Comparison of ENCODE assay signal across 11 cellular contexts in the genomic region with DNA sequence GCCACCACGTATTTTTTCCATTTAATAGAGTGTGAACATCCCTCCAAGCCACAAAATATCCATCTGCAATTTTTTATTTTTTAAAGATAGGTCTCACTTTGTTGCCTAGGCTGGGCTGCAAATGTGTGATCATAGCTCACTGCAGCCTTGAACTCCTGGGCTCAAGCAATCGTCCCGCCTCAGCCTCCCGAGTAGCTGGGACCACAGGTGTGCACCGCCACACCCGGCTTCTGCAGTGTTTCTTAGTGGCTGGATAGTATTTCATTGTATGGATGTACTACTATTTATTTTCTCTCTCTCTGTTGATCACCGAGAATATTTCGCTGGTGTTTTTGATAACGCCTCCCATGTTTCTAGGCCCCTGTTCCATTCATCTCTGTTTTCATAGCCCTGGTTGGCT. TPM values are rescaled to one million over a fixed set of nuclear protein-coding genes. Genes with fewer than 3 reads are reported as not detected.
DNase-seq lines count a peak whose midpoint lies in the region; ATAC-seq and TF ChIP-seq lines count a peak whose summit lies in the region.
"Had no signal": no experiment of that assay in that cellular context is flagged by ENCODE, and none has a peak within 500 bp of the region (broad histone marks: within the 10 kb centered on the region; RNA-seq: fewer than 3 reads in every experiment).

No MANE protein-coding gene starts in this region.

- no peak for TF ChIP-seq EP300 in stomach (IDR thresholded peaks at IDR 0.05)

- H3K27me3 Mint-ChIP-seq in GM23338 (ENCODE audit: insufficient read depth, low read depth, poor library complexity): no peaks in the 10 kb centered on the region
- H3K27me3 Mint-ChIP-seq in activated naive CD8-positive, alpha-beta T cell treated with anti-CD3 and anti-CD28 coated beads, Interleukin-2, amount 10 ng/mL, durations not matched to agents 7 days and 5 days: no peaks in the 10 kb centered on the region

- H3F3A ChIP-seq in GM23338 (replicated peaks; ENCODE audit: low read depth): peaks cover 3% of the 10 kb centered on the region; the same call in 1 of the 2 replicates

- no peaks in the 10 kb centered on the region for H3K9me2 ChIP-seq in GM23338 (ENCODE audit: insufficient read depth)

- ATAC-seq in GM23338 (no peak), lower lobe of right lung (no peak), GM21367 (IDR thresholded peaks at IDR 0.05; ENCODE audit: unreplicated experiment) (no peak)
- ATAC-seq in activated naive CD8-positive, alpha-beta T cell treated with anti-CD3 and anti-CD28 coated beads, Interleukin-2, amount 10 ng/mL, durations not matched to agents 7 days and 5 days (ENCODE audit: low read depth): no peak
- ATAC-seq: SK-N-SH treated with all-trans-retinoic acid at 6 μM for 48 hours had no signal

- H3K4me3 Mint-ChIP-seq in GM23338: no peak overlapping the region
- H3K4me3 Mint-ChIP-seq in activated naive CD8-positive, alpha-beta T cell treated with anti-CD3 and anti-CD28 coated beads, Interleukin-2, amount 10 ng/mL, durations not matched to agents 7 days and 5 days: no peak overlapping the region

- peak overlapping the region; percentile 81 for H3K27ac Mint-ChIP-seq in GM23338
- peak overlapping the region; percentile 5 for H3K27ac Mint-ChIP-seq in activated naive CD8-positive, alpha-beta T cell treated with anti-CD3 and anti-CD28 coated beads, Interleukin-2, amount 10 ng/mL, durations not matched to agents 7 days and 5 days

- no peak for DNase-seq in GM23338 (ENCODE audit: low spot score)
- no peak for DNase-seq in activated naive CD8-positive, alpha-beta T cell treated with anti-CD3 and anti-CD28 coated beads, Interleukin-2, amount 10 ng/mL, durations not matched to agents 7 days and 5 days
- DNase-seq in lower lobe of right lung: no peak
- DNase-seq in stomach: no peak
- DNase-seq in cerebellar cortex (ENCODE audit: low spot score): no peak
- no peak for DNase-seq in NCI-H2107 treated with DMSO at 0.1 percent for 48 hours (lab: John Stamatoyannopoulos, UW; ENCODE audit: unreplicated experiment)
- DNase-seq: amniotic stem cell, NCI-H1048 had no signal

- no peaks in the 10 kb centered on the region for H3K9me3 Mint-ChIP-seq in GM23338
- H3K9me3 Mint-ChIP-seq in activated naive CD8-positive, alpha-beta T cell treated with anti-CD3 and anti-CD28 coated beads, Interleukin-2, amount 10 ng/mL, durations not matched to agents 7 days and 5 days: no peaks in the 10 kb centered on the region

- peaks cover 56% of the 10 kb centered on the region for H3K79me2 ChIP-seq in GM23338 (replicated peaks; ENCODE audit: insufficient read depth)

- H3K27me3 ChIP-seq in GM23338 (ENCODE audit: insufficient read depth) (no peaks in the 10 kb centered on the region), lower lobe of right lung (ENCODE audit: low read depth) (no peaks in the 10 kb centered on the region), stomach (no peaks in the 10 kb centered on the region)
- H3K27me3 ChIP-seq: neutrophil had no signal

- peaks cover 12% of the 10 kb centered on the region for H4K20me1 ChIP-seq in GM23338 (replicated peaks; ENCODE audit: insufficient read depth)

- POLR2A ChIA-PET in activated naive CD8-positive, alpha-beta T cell treated with anti-CD3 and anti-CD28 coated beads, Interleukin-2, amount 10 ng/mL, durations not matched to agents 7 days and 5 days (lab: Charles Lee): interaction anchor here (0.6 to 7.1 kb wide), 4 partner anchors 9 to 161 kb away, joined by 5 to 67 read pairs (median 24); partner anchors contain the start of gene MLXIP

- 50 to 74% (median 67%) methylated on average over 8 to 9 of the region's 9 CpGs for WGBS in stomach, 5 donors

- H3K27ac ChIP-seq in GM23338 (ENCODE audit: low read depth) (0 out of 2 replicates have a peak overlapping the region, but pooled peaks have one; percentile 55), lower lobe of right lung (peak overlapping the region; percentile 79), stomach (peak overlapping the region; percentile 80 to 90 (median 86))
- H3K27ac ChIP-seq: neutrophil had no signal

- H3K4me1 ChIP-seq in GM23338 (ENCODE audit: insufficient read depth) (peaks cover 15% of the 10 kb centered on the region), lower lobe of right lung (peaks cover 71% of the 10 kb centered on the region), stomach (peaks cover 61 to 100% (median 82%) of the 10 kb centered on the region in 4 donors)

- TF ChIP-seq POLR2A in stomach (IDR thresholded peaks at IDR 0.05): no peak

- H3K9me3 ChIP-seq in lower lobe of right lung: no peaks in the 10 kb centered on the region
- no peaks in the 10 kb centered on the region for H3K9me3 ChIP-seq in stomach
- H3K9me3 ChIP-seq: neutrophil had no signal

- no peak for TF ChIP-seq CTCF in GM23338 (conservative IDR thresholded peaks at IDR 0.05; ENCODE audit: low read depth in 2 of 2)
- TF ChIP-seq CTCF in lower lobe of right lung (IDR thresholded peaks at IDR 0.05): no peak
- no peak for TF ChIP-seq CTCF in stomach (IDR thresholded peaks at IDR 0.05)

- intact Hi-C loops in lower lobe of right lung (cut with DNase I) (no loop called here), stomach (cut with DNase I; ENCODE audit: low total_unique reads) (no loop called here)

- no peak overlapping the region for H3K4me3 ChIP-seq in GM23338
- no peak overlapping the region for H3K4me3 ChIP-seq in lower lobe of right lung
- no peak overlapping the region for H3K4me3 ChIP-seq in stomach

- H3K4me1 Mint-ChIP-seq in GM23338: peaks cover 22% of the 10 kb centered on the region
- peaks cover 43% of the 10 kb centered on the region for H3K4me1 Mint-ChIP-seq in activated naive CD8-positive, alpha-beta T cell treated with anti-CD3 and anti-CD28 coated beads, Interleukin-2, amount 10 ng/mL, durations not matched to agents 7 days and 5 days

- H2AFZ ChIP-seq in GM23338: no peak overlapping the region

- H3K36me3 ChIP-seq in GM23338 (ENCODE audit: insufficient read depth): no peaks in the 10 kb centered on the region
- H3K36me3 ChIP-seq in lower lobe of right lung: no peaks in the 10 kb centered on the region
- no peaks in the 10 kb centered on the region for H3K36me3 ChIP-seq in stomach
- H3K36me3 ChIP-seq: neutrophil had no signal

- no peaks in the 10 kb centered on the region; the same call in 2 of the 3 replicates for H3K36me3 Mint-ChIP-seq in GM23338 (ENCODE audit: low read depth)
- H3K36me3 Mint-ChIP-seq in activated naive CD8-positive, alpha-beta T cell treated with anti-CD3 and anti-CD28 coated beads, Interleukin-2, amount 10 ng/mL, durations not matched to agents 7 days and 5 days: peaks cover 11% of the 10 kb centered on the region

- no peak overlapping the region for H3K4me2 ChIP-seq in GM23338

TF ChIP-seq in GM23338, 12 proteins besides CTCF, POLR2A, EP300 and RAD21:
- TF ChIP-seq POLR2AphosphoS5 (IDR thresholded peaks at IDR 0.05; ENCODE audit: low read depth) (no peak), ETS1 (IDR thresholded peaks at IDR 0.05) (no peak)
- TF ChIP-seq, protein P1, sequence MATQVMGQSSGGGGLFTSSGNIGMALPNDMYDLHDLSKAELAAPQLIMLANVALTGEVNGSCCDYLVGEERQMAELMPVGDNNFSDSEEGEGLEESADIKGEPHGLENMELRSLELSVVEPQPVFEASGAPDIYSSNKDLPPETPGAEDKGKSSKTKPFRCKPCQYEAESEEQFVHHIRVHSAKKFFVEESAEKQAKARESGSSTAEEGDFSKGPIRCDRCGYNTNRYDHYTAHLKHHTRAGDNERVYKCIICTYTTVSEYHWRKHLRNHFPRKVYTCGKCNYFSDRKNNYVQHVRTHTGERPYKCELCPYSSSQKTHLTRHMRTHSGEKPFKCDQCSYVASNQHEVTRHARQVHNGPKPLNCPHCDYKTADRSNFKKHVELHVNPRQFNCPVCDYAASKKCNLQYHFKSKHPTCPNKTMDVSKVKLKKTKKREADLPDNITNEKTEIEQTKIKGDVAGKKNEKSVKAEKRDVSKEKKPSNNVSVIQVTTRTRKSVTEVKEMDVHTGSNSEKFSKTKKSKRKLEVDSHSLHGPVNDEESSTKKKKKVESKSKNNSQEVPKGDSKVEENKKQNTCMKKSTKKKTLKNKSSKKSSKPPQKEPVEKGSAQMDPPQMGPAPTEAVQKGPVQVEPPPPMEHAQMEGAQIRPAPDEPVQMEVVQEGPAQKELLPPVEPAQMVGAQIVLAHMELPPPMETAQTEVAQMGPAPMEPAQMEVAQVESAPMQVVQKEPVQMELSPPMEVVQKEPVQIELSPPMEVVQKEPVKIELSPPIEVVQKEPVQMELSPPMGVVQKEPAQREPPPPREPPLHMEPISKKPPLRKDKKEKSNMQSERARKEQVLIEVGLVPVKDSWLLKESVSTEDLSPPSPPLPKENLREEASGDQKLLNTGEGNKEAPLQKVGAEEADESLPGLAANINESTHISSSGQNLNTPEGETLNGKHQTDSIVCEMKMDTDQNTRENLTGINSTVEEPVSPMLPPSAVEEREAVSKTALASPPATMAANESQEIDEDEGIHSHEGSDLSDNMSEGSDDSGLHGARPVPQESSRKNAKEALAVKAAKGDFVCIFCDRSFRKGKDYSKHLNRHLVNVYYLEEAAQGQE (IDR thresholded peaks at IDR 0.05; ENCODE audit: unreplicated experiment): no peak
TF ChIP-seq in GM23338: peak in this region for 0.

RNA-seq across cellular contexts. Expression of gene MLXIP, which starts 17.5 kb away (rescaled TPM):
- total RNA-seq in GM23338 (2014; rRNA removed; shearing (Covaris generic)): 20.5 and 23.0 TPM in 2 replicates
- 16.2 and 21.0 TPM in 2 replicates for polyA plus RNA-seq in GM23338 (2016; fragmentation: Nextera tagmentation; extraction: Ambion mirVana)
- 10 to 100 TPM; 61.0 to 61.7 TPM for total RNA-seq in activated naive CD8-positive, alpha-beta T cell treated with anti-CD3 and anti-CD28 coated beads, Interleukin-2, amount 10 ng/mL, durations not matched to agents 7 days and 5 days
- 55.9 TPM for total RNA-seq in lower lobe of right lung
- total RNA-seq in stomach: 100 to 1,000 TPM in 1 of 5 donors, 10 to 100 TPM in 4; 34.5 to 140 (median 37.1) TPM
- 10 to 100 TPM; 12.3 to 28.0 (median 16.6) TPM for polyA plus RNA-seq in stomach
